ENCODE assay signal across 1 cellular context in the genomic region with DNA sequence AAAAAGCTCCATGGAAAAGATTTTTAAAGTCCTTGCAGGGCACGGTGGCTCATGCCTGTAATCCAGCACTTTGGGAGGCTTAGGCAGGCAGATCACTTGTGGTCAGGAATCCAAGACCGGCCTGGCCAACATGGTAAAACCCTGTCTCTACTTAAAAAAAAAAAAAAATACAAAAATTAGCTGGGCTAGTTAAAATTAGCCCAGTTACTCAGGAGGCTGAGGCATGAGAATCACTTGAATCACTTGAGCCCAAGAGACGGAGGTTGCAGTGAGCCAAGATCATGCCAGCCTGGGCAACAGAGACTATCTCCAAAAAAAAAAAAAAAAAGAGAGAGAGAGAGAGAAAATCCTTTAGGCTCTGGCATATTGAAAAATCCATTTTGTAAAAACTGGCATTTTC.
TF ChIP-seq lines count a peak whose summit lies in the region.

No MANE protein-coding gene starts in this region.

TF ChIP-seq in GM23338, 12 proteins besides CTCF, POLR2A, EP300 and RAD21 (continued from another document):
- TF ChIP-seq ZNF462 (CRISPR knock-in tag; IDR thresholded peaks at IDR 0.05) (no peak), NANOG (IDR thresholded peaks at IDR 0.05; ENCODE audit: borderline replicate concordance) (no peak)
